Comparison of ENCODE assay signal across 10 cellular contexts in genomic region chr5:124736111-124736813, GRCh38. TPM values are rescaled to one million over a fixed set of nuclear protein-coding genes. Genes with fewer than 3 reads are reported as not detected.
DNase-seq lines count a peak whose midpoint lies in the region; ATAC-seq, FAIRE-seq and TF ChIP-seq lines count a peak whose summit lies in the region.
"Had no signal": no experiment of that assay in that cellular context is flagged by ENCODE, and none has a peak within 500 bp of the region (broad histone marks: within the 10 kb centered on the region; RNA-seq: fewer than 3 reads in every experiment).

No MANE protein-coding gene starts in this region.

- no peaks in the 10 kb centered on the region for H3K27me3 ChIP-seq in fibroblast of lung (ENCODE audit: control insufficient read depth, insufficient read depth, low read length)
- H3K27me3 ChIP-seq in psoas muscle (ENCODE audit: insufficient read depth in 3 of 3, low read length in 2 of 3) = no peaks in the 10 kb centered on the region

- WGBS in psoas muscle, 3 donors = 39 to 50% (median 42%) methylated on average over 6 of the region's 6 CpGs

- ATAC-seq in psoas muscle = peak in 3 of 4 donors; percentile 46 to 77 (median 66)
- no peak for ATAC-seq in HG03432 (IDR thresholded peaks at IDR 0.05; ENCODE audit: unreplicated experiment)
- no peak for ATAC-seq in HG03565 (IDR thresholded peaks at IDR 0.05; ENCODE audit: unreplicated experiment)
- no peak for ATAC-seq in stimulated activated naive B cell treated with anti-CD40 and anti-IgM and Interleukin-4, amounts not matched to agents 10 μg/mL and 1 μg/mL and 100 μg/mL, for 72 hours (replicated peaks)
- ATAC-seq: PC-3 had no signal

- peaks cover 3% of the 10 kb centered on the region for H3K4me1 ChIP-seq in fibroblast of lung (ENCODE audit: control insufficient read depth, extremely low read depth, insufficient read depth, low read length)
- peaks cover 66% of the 10 kb centered on the region for H3K4me1 ChIP-seq in psoas muscle

- no peak overlapping the region for H3K9ac ChIP-seq in fibroblast of lung (ENCODE audit: insufficient read depth, low read length)

- H3K36me3 Mint-ChIP-seq in stimulated activated naive B cell treated with anti-CD40 and anti-IgM and Interleukin-4, amounts not matched to agents 10 μg/mL and 1 μg/mL and 100 μg/mL, for 72 hours = peaks cover 0 to under 1% of the 10 kb centered on the region in 2 donors

- peaks cover 35 to 71% of the 10 kb centered on the region in 2 donors for H3K4me1 Mint-ChIP-seq in stimulated activated naive B cell treated with anti-CD40 and anti-IgM and Interleukin-4, amounts not matched to agents 10 μg/mL and 1 μg/mL and 100 μg/mL, for 72 hours

- peak overlapping the region; percentile 78 for H3K4me2 ChIP-seq in fibroblast of lung (ENCODE audit: extremely low read depth, insufficient read depth, low read length)

- H3K9me3 ChIP-seq in fibroblast of lung (ENCODE audit: control insufficient read depth, insufficient read depth, low read depth, low read length) (no peaks in the 10 kb centered on the region), psoas muscle (no peaks in the 10 kb centered on the region)

- peak overlapping the region; percentile 30 to 52 (median 38) for H3K4me3 ChIP-seq in fibroblast of lung (replicated peaks in 1 of 4; ENCODE audit: control extremely low read depth in 1 of 4, insufficient read depth in 1 of 4, low read depth in 3 of 4, low read length in 4 of 4)
- peak overlapping the region; percentile 57 for H3K4me3 ChIP-seq in psoas muscle

- FAIRE-seq in D721Med (lab: Jason Lieb, UNC) (peak; percentile 69), RCC 7860 (lab: Jason Lieb, UNC) (peak; percentile 30)

- DNase-seq in D721Med (ENCODE audit: insufficient read length, low spot score) (no peak), RCC 7860 (ENCODE audit: low spot score) (no peak), fibroblast of lung (ENCODE audit: low read depth in 2 of 2) (peak; percentile 95), psoas muscle (no peak), GM19240 (ENCODE audit: insufficient read length, low spot score) (no peak)
- DNase-seq in stimulated activated naive B cell treated with anti-CD40 and anti-IgM and Interleukin-4, amounts not matched to agents 10 μg/mL and 1 μg/mL and 100 μg/mL, for 72 hours = no peak
- DNase-seq: activated T-cell treated with anti-CD3 and anti-CD28 coated beads, Interleukin-2, amount 50 U/mL, for 24 hours; PC-3 had no signal

- no peak for TF ChIP-seq CTCF in D721Med (IDR thresholded peaks at IDR 0.05; ENCODE audit: insufficient read depth, missing control alignments)
- no peak for TF ChIP-seq CTCF in fibroblast of lung (conservative IDR thresholded peaks at IDR 0.05 in 1 of 2, IDR thresholded peaks at IDR 0.05 in 1 of 2; ENCODE audit: low read depth in 1 of 2, low read length in 2 of 2)
- TF ChIP-seq CTCF in psoas muscle (IDR thresholded peaks at IDR 0.05) = no peak

- H3K4me3 Mint-ChIP-seq in stimulated activated naive B cell treated with anti-CD40 and anti-IgM and Interleukin-4, amounts not matched to agents 10 μg/mL and 1 μg/mL and 100 μg/mL, for 72 hours = peak overlapping the region in 1 of 2 donors; percentile 76
- H3K4me3 Mint-ChIP-seq: activated T-cell treated with anti-CD3 and anti-CD28 coated beads, Interleukin-2, amount 50 U/mL, for 24 hours had no signal

- H3K36me3 ChIP-seq in fibroblast of lung (ENCODE audit: control insufficient read depth, insufficient read depth, low read length) (no peaks in the 10 kb centered on the region), psoas muscle (ENCODE audit: insufficient read depth in 1 of 2, low read depth in 1 of 2) (no peaks in the 10 kb centered on the region)

- no peak overlapping the region for H2AFZ ChIP-seq in fibroblast of lung (ENCODE audit: low read length)

- H3K79me2 ChIP-seq in fibroblast of lung (ENCODE audit: control insufficient read depth, insufficient read depth, low read length) = peaks cover 17% of the 10 kb centered on the region

- H3K27ac Mint-ChIP-seq in stimulated activated naive B cell treated with anti-CD40 and anti-IgM and Interleukin-4, amounts not matched to agents 10 μg/mL and 1 μg/mL and 100 μg/mL, for 72 hours = no peak overlapping the region
- H3K27ac Mint-ChIP-seq: activated T-cell treated with anti-CD3 and anti-CD28 coated beads, Interleukin-2, amount 50 U/mL, for 24 hours had no signal

- H3K27me3 Mint-ChIP-seq in stimulated activated naive B cell treated with anti-CD40 and anti-IgM and Interleukin-4, amounts not matched to agents 10 μg/mL and 1 μg/mL and 100 μg/mL, for 72 hours = peaks cover 0 to 8% of the 10 kb centered on the region in 2 donors

- no peaks in the 10 kb centered on the region for H3K9me3 Mint-ChIP-seq in stimulated activated naive B cell treated with anti-CD40 and anti-IgM and Interleukin-4, amounts not matched to agents 10 μg/mL and 1 μg/mL and 100 μg/mL, for 72 hours

- peak overlapping the region; percentile 67 for H3K27ac ChIP-seq in fibroblast of lung (ENCODE audit: insufficient read depth, low read length)
- H3K27ac ChIP-seq in psoas muscle = peak overlapping the region; percentile 56

- intact Hi-C loops in psoas muscle (cut with DNase I) = no loop called here

- no peaks in the 10 kb centered on the region for H4K20me1 ChIP-seq in fibroblast of lung (ENCODE audit: control insufficient read depth, extremely low read depth, insufficient read depth, low read length)

RNA-seq across cellular contexts. Expression of gene ZNF608, which starts 10.2 kb away (rescaled TPM):
- 18.0 and 25.3 TPM in 2 replicates for total RNA-seq in fibroblast of lung
- polyA plus RNA-seq in fibroblast of lung = 12.4 and 16.5 TPM in 2 replicates
- 11.4 and 12.2 TPM in 2 replicates for polyA plus RNA-seq in fibroblast of lung (2012)
- 7.8 and 16.1 TPM in 2 replicates for polyA minus RNA-seq in fibroblast of lung (ENCODE audit: low replicate concordance)
- 10 to 100 TPM in 2 of 4 donors, 1 to 10 TPM in 2; 7.3 to 11.7 (median 10.3) TPM for total RNA-seq in psoas muscle
- polyA plus RNA-seq in psoas muscle = 1 to 10 TPM; 1.6 to 9.8 (median 3.3) TPM

Comparison
In these comparisons a context has a peak if more than half of its experiments do, and no peak if none do; other contexts are left out.
1. DNase-seq: peak in fibroblast of lung (2 of 2); none in D721Med (single experiment), RCC 7860 (single experiment), psoas muscle (0 of 2), GM19240 (single experiment) and stimulated activated naive B cell treated with anti-CD40 and anti-IgM and Interleukin-4, amounts not matched to agents 10 μg/mL and 1 μg/mL and 100 μg/mL, for 72 hours (single experiment).
2. ATAC-seq: peak in psoas muscle (3 of 4); none in HG03432 (single experiment), HG03565 (single experiment) and stimulated activated naive B cell treated with anti-CD40 and anti-IgM and Interleukin-4, amounts not matched to agents 10 μg/mL and 1 μg/mL and 100 μg/mL, for 72 hours (0 of 2).